Comparison of ENCODE assay signal across 15 cellular contexts in genomic region chrX:2266445-2267349, GRCh38.
"Had no signal": no experiment of that assay in that cellular context is flagged by ENCODE, and none has a peak within 500 bp of the region (broad histone marks: within the 10 kb centered on the region; RNA-seq: fewer than 3 reads in every experiment).

No MANE protein-coding gene starts in this region.

- H3K9me3 ChIP-seq: body of pancreas, lower lobe of right lung, thyroid gland had no signal

- H3K27ac ChIP-seq: body of pancreas, hepatocyte, lower lobe of right lung, thyroid gland had no signal

- H3K4me3 Mint-ChIP-seq: activated T-helper 17 cell treated with anti-CD3 and anti-CD28 coated beads, Interleukin-2, amount 50 U/mL, for 72 hours; endodermal cell had no signal

- DNase-seq: activated CD4-positive, CD25-positive, alpha-beta regulatory T cell treated with anti-CD3 and anti-CD28 coated beads, Interleukin-2, amount 50 U/mL, for 72 hours; activated naive CD4-positive, alpha-beta T cell treated with anti-CD3 and anti-CD28 coated beads, Interleukin-2, amount 50 U/mL, for 16 hours; activated T-cell treated with anti-CD3 and anti-CD28 coated beads for 4 hours; amniotic stem cell; body of pancreas; cerebellar nuclear complex; dermis blood vessel endothelial cell; endodermal cell; erythroblast; lower lobe of right lung; midbrain; stimulated activated CD4-positive, alpha-beta T cell treated with anti-CD3 and anti-CD28 coated beads, Interleukin-4, amount 100 ng/mL, for 1 hour; thyroid gland had no signal

- H3K27me3 Mint-ChIP-seq: activated T-helper 17 cell treated with anti-CD3 and anti-CD28 coated beads, Interleukin-2, amount 50 U/mL, for 72 hours had no signal

- H3K4me1 Mint-ChIP-seq: activated T-helper 17 cell treated with anti-CD3 and anti-CD28 coated beads, Interleukin-2, amount 50 U/mL, for 72 hours had no signal

- H3K9me3 Mint-ChIP-seq: endodermal cell had no signal

- ATAC-seq: activated T-helper 17 cell treated with anti-CD3 and anti-CD28 coated beads, Interleukin-2, amount 50 U/mL, for 72 hours; body of pancreas; lower lobe of right lung had no signal

- H3K4me3 ChIP-seq: body of pancreas, hepatocyte, lower lobe of right lung, thyroid gland had no signal

- H3K27me3 ChIP-seq: body of pancreas, hepatocyte, thyroid gland had no signal

- H3K4me1 ChIP-seq: body of pancreas, lower lobe of right lung had no signal

- H3K27ac Mint-ChIP-seq: activated T-helper 17 cell treated with anti-CD3 and anti-CD28 coated beads, Interleukin-2, amount 50 U/mL, for 72 hours; endodermal cell had no signal
